Comparison of ENCODE assay signal across 18 cellular contexts in the genomic region with DNA sequence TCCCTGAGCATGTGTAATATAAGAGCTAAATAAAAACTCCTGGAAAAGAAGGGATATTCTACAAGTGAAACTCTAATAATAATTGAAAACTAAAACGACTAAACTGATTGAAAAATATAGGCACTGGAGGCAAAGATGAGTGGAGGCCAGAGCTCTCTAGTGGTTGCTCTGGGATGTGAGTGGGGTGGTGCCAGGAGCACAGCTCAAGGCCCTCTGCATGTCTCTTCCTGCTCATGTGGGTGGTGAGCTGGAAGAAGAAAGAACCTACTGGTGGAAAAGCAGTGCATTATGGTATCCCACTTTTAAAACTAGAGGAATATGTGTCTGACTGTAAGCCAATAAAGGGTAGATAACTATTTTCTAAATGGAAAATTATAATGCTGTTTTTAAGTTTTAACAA.
"Had no signal": no experiment of that assay in that cellular context is flagged by ENCODE, and none has a peak within 500 bp of the region (broad histone marks: within the 10 kb centered on the region; RNA-seq: fewer than 3 reads in every experiment).

No MANE protein-coding gene starts in this region.

- H3K27ac Mint-ChIP-seq: activated naive CD4-positive, alpha-beta T cell treated with anti-CD3 and anti-CD28 coated beads for 36 hours; activated T-helper 17 cell treated with anti-CD3 and anti-CD28 coated beads, Interleukin-2, amount 50 U/mL, for 72 hours; naive thymus-derived CD4-positive, alpha-beta T cell; stimulated activated naive CD8-positive, alpha-beta T cell treated with anti-CD3 and anti-CD28 coated beads, Interleukin-15, Interleukin-2, amounts not matched to agents 100 ng/mL and 50 ng/mL, for 24 hours had no signal

- H3K27me3 ChIP-seq: ascending aorta, pancreas, upper lobe of left lung had no signal

- ATAC-seq: activated T-helper 17 cell treated with anti-CD3 and anti-CD28 coated beads, Interleukin-2, amount 50 U/mL, for 72 hours; esophagus mucosa; left lobe of liver; mucosa of descending colon; naive thymus-derived CD4-positive, alpha-beta T cell; pancreas; sciatic nerve had no signal

- H3K4me3 Mint-ChIP-seq: activated naive CD4-positive, alpha-beta T cell treated with anti-CD3 and anti-CD28 coated beads for 36 hours; activated T-helper 17 cell treated with anti-CD3 and anti-CD28 coated beads, Interleukin-2, amount 50 U/mL, for 72 hours; naive thymus-derived CD4-positive, alpha-beta T cell; stimulated activated naive CD8-positive, alpha-beta T cell treated with anti-CD3 and anti-CD28 coated beads, Interleukin-15, Interleukin-2, amounts not matched to agents 100 ng/mL and 50 ng/mL, for 24 hours had no signal

- H3K27ac ChIP-seq: ascending aorta, cardiac muscle cell, hepatocyte, pancreas, spleen, suprapubic skin, upper lobe of left lung had no signal

- H3K4me1 Mint-ChIP-seq: activated T-helper 17 cell treated with anti-CD3 and anti-CD28 coated beads, Interleukin-2, amount 50 U/mL, for 72 hours; naive thymus-derived CD4-positive, alpha-beta T cell had no signal

- H2AFZ ChIP-seq: hepatocyte had no signal

- H3K79me2 ChIP-seq: hepatocyte had no signal

- H3K4me2 ChIP-seq: hepatocyte had no signal

- H3K36me3 ChIP-seq: ascending aorta, cardiac muscle cell, pancreas, spleen, suprapubic skin, upper lobe of left lung had no signal

- DNase-seq: activated CD4-positive, alpha-beta T cell treated with anti-CD3 and anti-CD28 coated beads, Interleukin-2, amount 50 U/mL, for 48 hours; activated naive CD4-positive, alpha-beta T cell treated with anti-CD3 and anti-CD28 coated beads for 36 hours; islet precursor cell; mucosa of descending colon; naive thymus-derived CD4-positive, alpha-beta T cell; pancreas; spleen; T1000; upper lobe of left lung had no signal

- H3K4me3 ChIP-seq: ascending aorta, cardiac muscle cell, hepatocyte, mucosa of descending colon, pancreas, spleen, suprapubic skin, upper lobe of left lung had no signal

- H3K4me1 ChIP-seq: ascending aorta, pancreas, spleen, suprapubic skin, upper lobe of left lung had no signal
